ENCODE assay signal across 8 cellular contexts in genomic region chr17:83109793-83110645, GRCh38. TPM values are rescaled to one million over a fixed set of nuclear protein-coding genes. Genes with fewer than 3 reads are reported as not detected.
A peak's percentile ranks its signal among the peaks of the same experiment; 100 is the strongest.
DNase-seq lines count a peak whose midpoint lies in the region; ATAC-seq and TF ChIP-seq lines count a peak whose summit lies in the region.

No MANE protein-coding gene starts in this region.

- H3K36me3 ChIP-seq in adrenal gland (replicated peaks in 1 of 2) (no peaks in the 10 kb centered on the region), hepatocyte (replicated peaks; ENCODE audit: insufficient read depth, low read depth) (no peaks in the 10 kb centered on the region), subcutaneous abdominal adipose tissue (ENCODE audit: control insufficient read depth in 5 of 5, insufficient read depth in 5 of 5, low read length in 5 of 5) (no peaks in the 10 kb centered on the region)

- H3K4me2 ChIP-seq in hepatocyte: peak overlapping the region; percentile 71

- H3K9ac ChIP-seq in subcutaneous abdominal adipose tissue (ENCODE audit: low read length in 5 of 5): peak overlapping the region in 3 of 5 donors; percentile 21 to 44 (median 41)

- no peak overlapping the region for H2AFZ ChIP-seq in hepatocyte

- H3K27me3 ChIP-seq in adrenal gland (no peaks in the 10 kb centered on the region), hepatocyte (no peaks in the 10 kb centered on the region), subcutaneous abdominal adipose tissue (ENCODE audit: control insufficient read depth in 5 of 5, insufficient read depth in 4 of 5, low read length in 5 of 5) (no peaks in the 10 kb centered on the region)

- no peak for TF ChIP-seq CTCF in adrenal gland (IDR thresholded peaks at IDR 0.05)
- TF ChIP-seq CTCF in hepatocyte (IDR thresholded peaks at IDR 0.05; ENCODE audit: poor library complexity): no peak

- H3K27ac ChIP-seq in adrenal gland (peak overlapping the region in 2 of 5 donors; percentile 68 to 88), hepatocyte (peak overlapping the region; percentile 93), subcutaneous abdominal adipose tissue (ENCODE audit: low read depth, low read length) (peak overlapping the region; percentile 70)

- H3K79me2 ChIP-seq in hepatocyte: no peaks in the 10 kb centered on the region

- WGBS in adrenal gland, 4 donors: 45 to 55% (median 50%) methylated on average over 30 to 37 of the region's 37 CpGs
- 40% methylated on average over 30 of the region's 37 CpGs for WGBS in hepatocyte (ENCODE audit: low lambda C conversion rate, missing lambda C conversion rate)

- H4K20me1 ChIP-seq in hepatocyte (ENCODE audit: insufficient read depth, poor library complexity, severe bottlenecking): no peaks in the 10 kb centered on the region

- H3K9me3 ChIP-seq in adrenal gland (replicated peaks in 1 of 3): no peaks in the 10 kb centered on the region
- H3K9me3 ChIP-seq in hepatocyte (ENCODE audit: low read depth): no peaks in the 10 kb centered on the region
- no peaks in the 10 kb centered on the region for H3K9me3 ChIP-seq in subcutaneous abdominal adipose tissue (ENCODE audit: control insufficient read depth in 5 of 5, low read length in 5 of 5)

- intact Hi-C loops in adrenal gland (cut with DNase I): no loop called here

- H3K9me2 ChIP-seq in hepatocyte (replicated peaks; ENCODE audit: insufficient read depth): no peaks in the 10 kb centered on the region

- peaks cover 0 to 17% of the 10 kb centered on the region in 2 donors for H3K4me1 ChIP-seq in adrenal gland (replicated peaks in 1 of 2)
- peaks cover 36% of the 10 kb centered on the region for H3K4me1 ChIP-seq in hepatocyte (ENCODE audit: insufficient read depth)
- peaks cover 12 to 50% (median 44%) of the 10 kb centered on the region in 5 donors for H3K4me1 ChIP-seq in subcutaneous abdominal adipose tissue (ENCODE audit: control insufficient read depth in 5 of 5, insufficient read depth in 5 of 5, low read length in 5 of 5)

- DNase-seq in HS-27A (ENCODE audit: low read depth) (peak; percentile 96), adrenal gland (peak; percentile 62 to 96 (median 92)), hepatocyte (ENCODE audit: low spot score) (peak; percentile 91), NCI-H1436 treated with DMSO at 0.1 percent for 48 hours (lab: John Stamatoyannopoulos, UW) (no peak)

- peak overlapping the region in 1 of 4 donors; percentile 34 for H3K4me3 ChIP-seq in adrenal gland
- H3K4me3 ChIP-seq in hepatocyte: no peak overlapping the region
- peak overlapping the region; percentile 6 to 57 (median 42) for H3K4me3 ChIP-seq in subcutaneous abdominal adipose tissue (ENCODE audit: low read depth in 1 of 5, low read length in 5 of 5)

- ATAC-seq in HG03442 (IDR thresholded peaks at IDR 0.05; ENCODE audit: unreplicated experiment) (no peak), HG03439 (IDR thresholded peaks at IDR 0.05; ENCODE audit: unreplicated experiment) (no peak), HG03520 (IDR thresholded peaks at IDR 0.05; ENCODE audit: unreplicated experiment) (no peak)

- no peak for TF ChIP-seq POLR2A in adrenal gland (IDR thresholded peaks at IDR 0.05)

RNA-seq across cellular contexts. Expression of gene METRNL, which starts 30.6 kb away (rescaled TPM):
- total RNA-seq in adrenal gland: 10 to 100 TPM; 18.3 to 72.7 (median 32.5) TPM
- polyA plus RNA-seq in adrenal gland: 10 to 100 TPM in 2 of 3 donors, 1 to 10 TPM in 1; 1.9 to 50.8 (median 13.0) TPM
- 65.3 and 97.2 TPM in 2 replicates for total RNA-seq in hepatocyte
- polyA plus RNA-seq in hepatocyte: 151 and 164 TPM in 2 replicates
